In genomic region chr1:119140177-119141019, GRCh38 we compare ENCODE assay signal across 8 cellular contexts. TPM values are rescaled to one million over a fixed set of nuclear protein-coding genes. Genes with fewer than 3 reads are reported as not detected.
DNase-seq lines count a peak whose midpoint lies in the region; ATAC-seq and TF ChIP-seq lines count a peak whose summit lies in the region.

Gene WARS2, minus strand, starts transcription at chr1:119140653. Its CDS starts 9 bp downstream, at chr1:119140644.

- H3K9me3 Mint-ChIP-seq in effector memory CD8-positive, alpha-beta T cell: no peaks in the 10 kb centered on the region

- no peak within 1 kb of the TSS for H3K27ac Mint-ChIP-seq in effector memory CD8-positive, alpha-beta T cell

- peak; percentile 76 for ATAC-seq in effector memory CD8-positive, alpha-beta T cell (replicated peaks)

- H3K4me3 Mint-ChIP-seq in effector memory CD8-positive, alpha-beta T cell: no peak within 1 kb of the TSS

- no peak for TF ChIP-seq CTCF in GM20000 (IDR thresholded peaks at IDR 0.05; ENCODE audit: extremely low read depth, missing control alignments)

- H3K27me3 Mint-ChIP-seq in effector memory CD8-positive, alpha-beta T cell: no peaks in the 10 kb centered on the region

- H3K36me3 Mint-ChIP-seq in effector memory CD8-positive, alpha-beta T cell (ENCODE audit: insufficient read depth): peaks cover 6% of the 10 kb centered on the region

- peak; percentile 98 for DNase-seq in COLO668 (lab: John Stamatoyannopoulos, UW; ENCODE audit: unreplicated experiment)
- peak; percentile 88 for DNase-seq in GM20000 (ENCODE audit: low spot score)
- peak; percentile 98 for DNase-seq in HS-5 (ENCODE audit: low read depth)
- DNase-seq in NK-92 (lab: John Stamatoyannopoulos, UW; ENCODE audit: unreplicated experiment): peak; percentile 70
- DNase-seq in activated CD8-positive, alpha-beta memory T cell treated with anti-CD3 and anti-CD28 coated beads for 1 hour (ENCODE audit: extremely low read depth in 1 of 2, low read depth in 1 of 2): peak; percentile 84 to 87
- peak; percentile 94 to 96 (median 95) for DNase-seq in effector memory CD8-positive, alpha-beta T cell
- DNase-seq in lung microvascular endothelial cell (ENCODE audit: low read depth in 2 of 2): peak; percentile 98
- peak; percentile 84 to 87 (median 87) for DNase-seq in stimulated activated CD4-positive, alpha-beta T cell treated with anti-CD3 and anti-CD28 coated beads, TNF-alpha, amount 100 ng/mL, for 48 hours (ENCODE audit: low read depth in 3 of 3)

- H3K4me1 Mint-ChIP-seq in effector memory CD8-positive, alpha-beta T cell (ENCODE audit: low read depth in 2 of 2): peaks cover 3 to 13% of the 10 kb centered on the region in 2 donors

RNA-seq across cellular contexts. Expression of gene WARS2, which starts in this region (rescaled TPM):
- total RNA-seq in lung microvascular endothelial cell: 14.8 and 15.5 TPM in 2 replicates

Comparison
In these comparisons a context has a peak if more than half of its experiments do, and no peak if none do; other contexts are left out.
1. Peak in every context shown above with its lines: DNase-seq and ATAC-seq.